In genomic region chr20:56274156-56274555, GRCh38 we compare ENCODE assay signal across 9 cellular contexts. TPM values are rescaled to one million over a fixed set of nuclear protein-coding genes. Genes with fewer than 3 reads are reported as not detected.
"Had no signal": no experiment of that assay in that cellular context is flagged by ENCODE, and none has a peak within 500 bp of the region (broad histone marks: within the 10 kb centered on the region; RNA-seq: fewer than 3 reads in every experiment).

No MANE protein-coding gene starts in this region.

- H3K27ac ChIP-seq: HL-60 had no signal

- H3K4me3 ChIP-seq: K562 had no signal

- ATAC-seq: HepG2, K562 had no signal

- H3K4me1 Mint-ChIP-seq: IgD-negative memory B cell had no signal

- DNase-seq: IMR-90, KBM-7, KG1 had no signal

- H3K27me3 Mint-ChIP-seq: IgD-negative memory B cell had no signal

- H3K4me3 Mint-ChIP-seq: IgD-negative memory B cell had no signal

- H3K27ac Mint-ChIP-seq: IgD-negative memory B cell had no signal

RNA-seq across cellular contexts. Expression of gene MC3R, which starts 25.6 kb away (rescaled TPM):
- total RNA-seq: HepG2, HT-29, HT1080, IMR-90, K562 had no signal
- polyA plus RNA-seq: HepG2, IgD-negative memory B cell, IMR-90, K562 had no signal
